Comparison of ENCODE assay signal across 21 cellular contexts in the genomic region with DNA sequence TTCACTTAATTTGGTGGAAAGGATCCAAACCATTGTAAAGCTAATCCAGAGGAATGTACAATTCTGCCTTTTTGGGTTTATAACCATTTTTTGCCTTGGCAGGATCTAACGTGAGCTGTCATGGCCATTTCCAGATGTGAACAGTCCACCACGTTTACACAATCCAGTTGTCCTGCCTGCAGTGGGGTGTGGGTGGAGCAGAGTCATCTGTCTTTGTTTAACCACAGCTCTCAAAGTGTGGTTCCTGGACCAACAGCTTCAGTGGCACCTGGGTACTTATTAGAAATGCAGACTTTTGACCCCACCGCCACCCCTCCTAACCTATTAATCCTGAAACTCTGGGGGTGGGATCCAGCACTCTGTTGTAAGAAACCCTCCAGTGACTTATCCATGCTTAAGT. TPM values are rescaled to one million over a fixed set of nuclear protein-coding genes. Genes with fewer than 3 reads are reported as not detected.
DNase-seq lines count a peak whose midpoint lies in the region; ATAC-seq and TF ChIP-seq lines count a peak whose summit lies in the region.
"Had no signal": no experiment of that assay in that cellular context is flagged by ENCODE, and none has a peak within 500 bp of the region (broad histone marks: within the 10 kb centered on the region; RNA-seq: fewer than 3 reads in every experiment).

No MANE protein-coding gene starts in this region.

- no peaks in the 10 kb centered on the region for H3K9me3 ChIP-seq in CD8-positive, alpha-beta memory T cell (ENCODE audit: low read length)
- H3K9me3 ChIP-seq: lower lobe of right lung, upper lobe of left lung had no signal

- no peaks in the 10 kb centered on the region for H3K36me3 Mint-ChIP-seq in CD8-positive, alpha-beta memory T cell
- H3K36me3 Mint-ChIP-seq: IgD-negative memory B cell, immature natural killer cell had no signal

- TF ChIP-seq CTCF in fibroblast of mammary gland (conservative IDR thresholded peaks at IDR 0.05; ENCODE audit: control insufficient read depth, insufficient read depth, low read depth, low read length): no peak

- no peaks in the 10 kb centered on the region for H3K36me3 ChIP-seq in CD8-positive, alpha-beta memory T cell (ENCODE audit: insufficient read depth, low read length)
- H3K36me3 ChIP-seq: lower lobe of right lung, upper lobe of left lung had no signal

- no peak overlapping the region for H3K4me3 ChIP-seq in fibroblast of mammary gland (ENCODE audit: control insufficient read depth, low read depth, low read length)
- no peak overlapping the region for H3K4me3 ChIP-seq in CD8-positive, alpha-beta memory T cell (ENCODE audit: low read length)
- H3K4me3 ChIP-seq: lower lobe of right lung, upper lobe of left lung had no signal

- H3K27ac ChIP-seq in CD8-positive, alpha-beta memory T cell (ENCODE audit: low read depth, low read length): no peak overlapping the region
- H3K27ac ChIP-seq: lower lobe of right lung, upper lobe of left lung had no signal

- H3K4me3 Mint-ChIP-seq in CD8-positive, alpha-beta memory T cell: no peak overlapping the region
- H3K4me3 Mint-ChIP-seq: activated CD4-positive, alpha-beta T cell treated with anti-CD3 and anti-CD28 coated beads, Interleukin-2, amount 10 ng/mL, durations not matched to agents 7 days and 5 days; IgD-negative memory B cell; immature natural killer cell; stimulated activated naive CD8-positive, alpha-beta T cell treated with anti-CD3 and anti-CD28 coated beads, Interleukin-15, Interleukin-2, amounts not matched to agents 100 ng/mL and 50 ng/mL, for 24 hours had no signal

- no peaks in the 10 kb centered on the region for H3K27me3 ChIP-seq in CD8-positive, alpha-beta memory T cell (ENCODE audit: insufficient read depth, low read length, poor library complexity, severe bottlenecking)
- H3K27me3 ChIP-seq: upper lobe of left lung had no signal

- no peak for ATAC-seq in GM18498 (IDR thresholded peaks at IDR 0.05; ENCODE audit: unreplicated experiment)

- POLR2A ChIA-PET in CD8-positive, alpha-beta memory T cell (lab: Charles Lee): no interaction called here

- DNase-seq in AG08395 (ENCODE audit: low spot score) (peak; percentile 83), GM03348 (ENCODE audit: low spot score) (peak; percentile 87), RPMI7951 (ENCODE audit: low read depth) (peak; percentile 75), fibroblast of mammary gland (ENCODE audit: low read depth) (peak; percentile 93), T-helper 2 cell (no peak)
- DNase-seq in stimulated activated CD4-positive, alpha-beta T cell treated with anti-CD3 and anti-CD28 coated beads, Interleukin-15, amount 100 ng/mL, for 24 hours: no peak
- DNase-seq in CD8-positive, alpha-beta memory T cell: no peak
- DNase-seq: activated CD4-positive, alpha-beta T cell treated with anti-CD3 and anti-CD28 coated beads, Interleukin-2, amount 10 ng/mL, durations not matched to agents 7 days and 5 days; activated CD8-positive, alpha-beta memory T cell treated with anti-CD3 and anti-CD28 coated beads, Interleukin-2, amount 50 U/mL, for 48 hours; activated gamma-delta T cell; amygdala; GF-D8; H7; immature natural killer cell; lower lobe of right lung; MV-4-11; NCI-H187; upper lobe of left lung had no signal

- CTCF ChIA-PET in CD8-positive, alpha-beta memory T cell (lab: Charles Lee): no interaction called here

- no peaks in the 10 kb centered on the region for H3K4me1 ChIP-seq in CD8-positive, alpha-beta memory T cell (ENCODE audit: insufficient read depth, low read length)
- H3K4me1 ChIP-seq: lower lobe of right lung, upper lobe of left lung had no signal

- peaks cover 4 to 35% of the 10 kb centered on the region in 2 donors for H3K27me3 Mint-ChIP-seq in CD8-positive, alpha-beta memory T cell

- no peaks in the 10 kb centered on the region for H3K4me1 Mint-ChIP-seq in CD8-positive, alpha-beta memory T cell
- H3K4me1 Mint-ChIP-seq: activated CD4-positive, alpha-beta T cell treated with anti-CD3 and anti-CD28 coated beads, Interleukin-2, amount 10 ng/mL, durations not matched to agents 7 days and 5 days; immature natural killer cell had no signal

- H3K9me3 Mint-ChIP-seq in CD8-positive, alpha-beta memory T cell: no peaks in the 10 kb centered on the region
- H3K9me3 Mint-ChIP-seq: activated CD4-positive, alpha-beta T cell treated with anti-CD3 and anti-CD28 coated beads, Interleukin-2, amount 10 ng/mL, durations not matched to agents 7 days and 5 days; stimulated activated naive CD8-positive, alpha-beta T cell treated with anti-CD3 and anti-CD28 coated beads, Interleukin-15, Interleukin-2, amounts not matched to agents 100 ng/mL and 50 ng/mL, for 24 hours had no signal

- no peak overlapping the region for H3K27ac Mint-ChIP-seq in CD8-positive, alpha-beta memory T cell
- H3K27ac Mint-ChIP-seq: activated CD4-positive, alpha-beta T cell treated with anti-CD3 and anti-CD28 coated beads, Interleukin-2, amount 10 ng/mL, durations not matched to agents 7 days and 5 days; IgD-negative memory B cell; immature natural killer cell; stimulated activated naive CD8-positive, alpha-beta T cell treated with anti-CD3 and anti-CD28 coated beads, Interleukin-15, Interleukin-2, amounts not matched to agents 100 ng/mL and 50 ng/mL, for 24 hours had no signal

RNA-seq across cellular contexts. Expression of a gene that starts 35.9 kb away (rescaled TPM):
- total RNA-seq in RPMI7951 (2014; rRNA removed; shearing (Covaris generic)): 13.7 and 15.1 TPM in 2 replicates
- not detected for total RNA-seq in CD8-positive, alpha-beta memory T cell
- not detected for polyA plus RNA-seq in CD8-positive, alpha-beta memory T cell
- total RNA-seq: activated CD4-positive, alpha-beta T cell treated with anti-CD3 and anti-CD28 coated beads, Interleukin-2, amount 10 ng/mL, durations not matched to agents 7 days and 5 days had no signal
- polyA plus RNA-seq: IgD-negative memory B cell, immature natural killer cell had no signal

Comparison
In these comparisons a context has a peak if more than half of its experiments do, and no peak if none do; other contexts are left out.
1. DNase-seq: peak in AG08395 (single experiment), GM03348 (single experiment), RPMI7951 (single experiment) and fibroblast of mammary gland (single experiment); none in stimulated activated CD4-positive, alpha-beta T cell treated with anti-CD3 and anti-CD28 coated beads, Interleukin-15, amount 100 ng/mL, for 24 hours (single experiment), CD8-positive, alpha-beta memory T cell (0 of 5) and T-helper 2 cell (0 of 5).
2. RNA of a gene that starts 35.9 kb away (total RNA-seq): 13.7 to 15.1 TPM in RPMI7951; not detected in CD8-positive, alpha-beta memory T cell; every median in the first group is over 10 times any median in the second.